Comparison of ENCODE assay signal across 11 cellular contexts in genomic region chr20:49984426-49985153, GRCh38. TPM values are rescaled to one million over a fixed set of nuclear protein-coding genes. Genes with fewer than 3 reads are reported as not detected.
DNase-seq lines count a peak whose midpoint lies in the region; ATAC-seq and TF ChIP-seq lines count a peak whose summit lies in the region.
"Had no signal": no experiment of that assay in that cellular context is flagged by ENCODE, and none has a peak within 500 bp of the region (broad histone marks: within the 10 kb centered on the region; RNA-seq: fewer than 3 reads in every experiment).

No MANE protein-coding gene starts in this region.

- TF ChIP-seq POLR2A in transverse colon (IDR thresholded peaks at IDR 0.05): no peak

- H3K27ac ChIP-seq in mesenchymal stem cell (ENCODE audit: low read length, poor library complexity, severe bottlenecking): no peak overlapping the region
- H3K27ac ChIP-seq in transverse colon: peak overlapping the region; percentile 57 to 70 (median 60)
- no peak overlapping the region for H3K27ac ChIP-seq in colonic mucosa

- TF ChIP-seq CTCF in cardiac fibroblast (IDR thresholded peaks at IDR 0.05; ENCODE audit: low read depth, low read length): no peak
- TF ChIP-seq CTCF in transverse colon (IDR thresholded peaks at IDR 0.05): no peak
- TF ChIP-seq CTCF in colonic mucosa (IDR thresholded peaks at IDR 0.05): no peak

- H3K23ac ChIP-seq in mesenchymal stem cell (ENCODE audit: low read length in 2 of 2): peak overlapping the region in 1 of 2 experiments; percentile 46

- DNase-seq in activated CD4-positive, alpha-beta T cell treated with anti-CD3 and anti-CD28 coated beads, Interleukin-2, amount 10 ng/mL, durations not matched to agents 24 days and 14 days: peak; percentile 58
- no peak for DNase-seq in activated CD4-positive, alpha-beta T cell treated with anti-CD3 and anti-CD28 coated beads for 36 hours
- DNase-seq in cardiac fibroblast (ENCODE audit: low read depth in 2 of 2): no peak
- DNase-seq in mesenchymal stem cell: no peak
- no peak for DNase-seq in transverse colon
- DNase-seq in colonic mucosa: no peak
- DNase-seq in stimulated activated naive CD8-positive, alpha-beta T cell treated with anti-CD3 and anti-CD28 coated beads, Interleukin-15, Interleukin-2, amounts not matched to agents 100 U/mL and 50 U/mL, for 24 hours: no peak
- DNase-seq: activated CD4-positive, CD25-positive, alpha-beta regulatory T cell; activated naive CD4-positive, alpha-beta T cell; naive thymus-derived CD4-positive, alpha-beta T cell had no signal

- no peak overlapping the region for H2AFZ ChIP-seq in mesenchymal stem cell (ENCODE audit: low read depth, low read length)

- H4K91ac ChIP-seq in mesenchymal stem cell (ENCODE audit: low read length): no peak overlapping the region

- peaks cover 0 to 21% of the 10 kb centered on the region in 2 experiments for H3K36me3 ChIP-seq in mesenchymal stem cell (ENCODE audit: control insufficient read depth in 1 of 2, insufficient read depth in 2 of 2, low read depth in 1 of 2, low read length in 2 of 2)
- H3K36me3 ChIP-seq in transverse colon: no peaks in the 10 kb centered on the region
- H3K36me3 ChIP-seq in colonic mucosa: no peaks in the 10 kb centered on the region

- H3K79me1 ChIP-seq in mesenchymal stem cell (replicated peaks; ENCODE audit: low read length, poor library complexity, severe bottlenecking): peaks cover 13% of the 10 kb centered on the region

- in situ Hi-C loops in transverse colon (cut with MboI; ENCODE audit: low pct_ligation_motif_present in 1 of 4, low pct_unique_long_range_greater_than_20kb in 1 of 4, low sequenced_read_pairs in 3 of 4): loop anchor here in 3 of 4 donors (5.0 kb wide), 1 partner anchor 88 kb away; no protein-coding TSS in a partner anchor

- peaks cover 60% of the 10 kb centered on the region for H3K4me1 ChIP-seq in mesenchymal stem cell (ENCODE audit: control insufficient read depth, insufficient read depth, low read depth, low read length)
- H3K4me1 ChIP-seq in transverse colon: peaks cover 13 to 55% (median 23%) of the 10 kb centered on the region in 4 donors
- H3K4me1 ChIP-seq in colonic mucosa: peaks cover 7% of the 10 kb centered on the region

- H2BK5ac ChIP-seq in mesenchymal stem cell (ENCODE audit: low read depth, low read length, poor library complexity, severe bottlenecking): no peak overlapping the region

- H2BK120ac ChIP-seq in mesenchymal stem cell (ENCODE audit: low read depth, low read length): no peak overlapping the region

- ATAC-seq in activated CD4-positive, alpha-beta T cell treated with anti-CD3 and anti-CD28 coated beads for 36 hours: no peak
- ATAC-seq in HG02571 (IDR thresholded peaks at IDR 0.05; ENCODE audit: unreplicated experiment): no peak
- ATAC-seq in stimulated activated naive CD8-positive, alpha-beta T cell treated with anti-CD3 and anti-CD28 coated beads, Interleukin-15, Interleukin-2, amounts not matched to agents 100 U/mL and 50 U/mL, for 24 hours: no peak
- ATAC-seq: naive thymus-derived CD4-positive, alpha-beta T cell had no signal

- H4K8ac ChIP-seq in mesenchymal stem cell (ENCODE audit: low read length): peak overlapping the region; percentile 19

- no peak overlapping the region for H3K27ac Mint-ChIP-seq in activated CD4-positive, alpha-beta T cell treated with anti-CD3 and anti-CD28 coated beads, Interleukin-2, amount 10 ng/mL, durations not matched to agents 24 days and 14 days
- H3K27ac Mint-ChIP-seq in activated CD4-positive, alpha-beta T cell treated with anti-CD3 and anti-CD28 coated beads for 36 hours: no peak overlapping the region

- no peak overlapping the region for H3K14ac ChIP-seq in mesenchymal stem cell (ENCODE audit: low read length in 2 of 2)

- WGBS in mesenchymal stem cell: 25% methylated on average over 10 of the region's 13 CpGs
- 49 to 71% methylated on average over 6 to 13 of the region's 13 CpGs for WGBS in transverse colon (ENCODE audit: low coverage in 1 of 2), 2 donors

- peak overlapping the region; percentile 1 to 37 for H3K4ac ChIP-seq in mesenchymal stem cell (ENCODE audit: low read depth in 1 of 2, low read length in 2 of 2)

- H3K27me3 Mint-ChIP-seq in activated CD4-positive, alpha-beta T cell treated with anti-CD3 and anti-CD28 coated beads, Interleukin-2, amount 10 ng/mL, durations not matched to agents 24 days and 14 days: peaks cover 27% of the 10 kb centered on the region
- H3K27me3 Mint-ChIP-seq in activated CD4-positive, alpha-beta T cell treated with anti-CD3 and anti-CD28 coated beads for 36 hours: peaks cover 7% of the 10 kb centered on the region

- peaks cover 21% of the 10 kb centered on the region for H3K4me1 Mint-ChIP-seq in activated CD4-positive, alpha-beta T cell treated with anti-CD3 and anti-CD28 coated beads, Interleukin-2, amount 10 ng/mL, durations not matched to agents 24 days and 14 days
- peaks cover 15% of the 10 kb centered on the region for H3K4me1 Mint-ChIP-seq in activated CD4-positive, alpha-beta T cell treated with anti-CD3 and anti-CD28 coated beads for 36 hours

- H3K4me3 ChIP-seq in cardiac fibroblast (replicated peaks in 1 of 2; ENCODE audit: low read depth in 2 of 2, low read length in 2 of 2) (peak overlapping the region; percentile 90 to 97), mesenchymal stem cell (ENCODE audit: insufficient read depth in 1 of 2, low read depth in 1 of 2, low read length in 2 of 2) (peak overlapping the region in 1 of 2 experiments; percentile 85), transverse colon (peak overlapping the region in 2 of 4 donors; percentile 35 to 53), colonic mucosa (no peak overlapping the region)

- no peak overlapping the region for H2BK12ac ChIP-seq in mesenchymal stem cell (ENCODE audit: low read length in 2 of 2)

- intact Hi-C loops in activated CD4-positive, alpha-beta T cell treated with anti-CD3 and anti-CD28 coated beads, Interleukin-2, amount 10 ng/mL, durations not matched to agents 24 days and 14 days (cut with micrococcal nuclease): loop anchor here (5.0 kb wide), 3 partner anchors 103 to 748 kb away; partner anchors contain the start of gene PARD6B
- intact Hi-C loops in activated CD4-positive, alpha-beta T cell treated with anti-CD3 and anti-CD28 coated beads for 36 hours (cut with DNase I, micrococcal nuclease): loop anchor here (5.0 to 10.0 kb wide), 2 partner anchors 478 to 480 kb away; no protein-coding TSS in a partner anchor
- intact Hi-C loops in transverse colon (cut with DNase I; ENCODE audit: low total_unique reads) (no loop called here), colonic mucosa (cut with DNase I) (loop anchor here (5.0 kb wide), 1 partner anchor 193 kb away; no protein-coding TSS in a partner anchor)

- TF ChIP-seq EP300 in transverse colon (IDR thresholded peaks at IDR 0.05; ENCODE audit: low read depth): no peak

- H3K9me3 ChIP-seq in mesenchymal stem cell (ENCODE audit: control insufficient read depth, low read length): no peaks in the 10 kb centered on the region
- no peaks in the 10 kb centered on the region for H3K9me3 ChIP-seq in transverse colon
- H3K9me3 ChIP-seq in colonic mucosa: no peaks in the 10 kb centered on the region

- H2BK15ac ChIP-seq in mesenchymal stem cell (ENCODE audit: low read depth, poor library complexity, severe bottlenecking): no peak overlapping the region

- H2AK5ac ChIP-seq in mesenchymal stem cell (ENCODE audit: low read length, severe bottlenecking): no peak overlapping the region

- H3K9ac ChIP-seq in mesenchymal stem cell (ENCODE audit: low read length): peak overlapping the region; percentile 87
- peak overlapping the region in 1 of 2 donors; percentile 40 for H3K9ac ChIP-seq in colonic mucosa (ENCODE audit: low read depth in 2 of 2, low read length in 2 of 2)

- CTCF ChIA-PET in activated CD4-positive, alpha-beta T cell treated with anti-CD3 and anti-CD28 coated beads for 36 hours (lab: Charles Lee): interaction anchor here (0.7 to 1.2 kb wide), 6 partner anchors 31 to 228 kb away, joined by 3 to 7 read pairs (median 3); no protein-coding TSS in a partner anchor

- H3K36me3 Mint-ChIP-seq in activated CD4-positive, alpha-beta T cell treated with anti-CD3 and anti-CD28 coated beads, Interleukin-2, amount 10 ng/mL, durations not matched to agents 24 days and 14 days (ENCODE audit: low read depth): no peaks in the 10 kb centered on the region
- no peaks in the 10 kb centered on the region for H3K36me3 Mint-ChIP-seq in activated CD4-positive, alpha-beta T cell treated with anti-CD3 and anti-CD28 coated beads for 36 hours (ENCODE audit: low read depth)
- H3K36me3 Mint-ChIP-seq: naive thymus-derived CD4-positive, alpha-beta T cell had no signal

- H3K4me3 Mint-ChIP-seq in activated CD4-positive, alpha-beta T cell treated with anti-CD3 and anti-CD28 coated beads, Interleukin-2, amount 10 ng/mL, durations not matched to agents 24 days and 14 days: no peak overlapping the region
- H3K4me3 Mint-ChIP-seq in activated CD4-positive, alpha-beta T cell treated with anti-CD3 and anti-CD28 coated beads for 36 hours: no peak overlapping the region

- H3K27me3 ChIP-seq in mesenchymal stem cell (ENCODE audit: control insufficient read depth in 1 of 2, insufficient read depth in 1 of 2, low read length in 2 of 2) (peaks cover 0 to 5% of the 10 kb centered on the region in 2 experiments), transverse colon (peaks cover 11% of the 10 kb centered on the region), colonic mucosa (no peaks in the 10 kb centered on the region)

- POLR2A ChIA-PET in activated CD4-positive, alpha-beta T cell treated with anti-CD3 and anti-CD28 coated beads for 36 hours (lab: Charles Lee): no interaction called here

- H3K18ac ChIP-seq in mesenchymal stem cell (ENCODE audit: low read depth in 1 of 2, low read length in 2 of 2): peak overlapping the region in 1 of 2 experiments; percentile 51

- H3K9me3 Mint-ChIP-seq in activated CD4-positive, alpha-beta T cell treated with anti-CD3 and anti-CD28 coated beads, Interleukin-2, amount 10 ng/mL, durations not matched to agents 24 days and 14 days: no peaks in the 10 kb centered on the region
- H3K9me3 Mint-ChIP-seq in activated CD4-positive, alpha-beta T cell treated with anti-CD3 and anti-CD28 coated beads for 36 hours (ENCODE audit: low read depth): no peaks in the 10 kb centered on the region
- H3K9me3 Mint-ChIP-seq: naive thymus-derived CD4-positive, alpha-beta T cell had no signal

- peak overlapping the region; percentile 80 for H3K4me2 ChIP-seq in mesenchymal stem cell (ENCODE audit: low read length, poor library complexity, severe bottlenecking)

RNA-seq across cellular contexts. Expression of gene SNAI1, which starts 1.8 kb away (rescaled TPM):
- total RNA-seq in activated CD4-positive, alpha-beta T cell treated with anti-CD3 and anti-CD28 coated beads, Interleukin-2, amount 10 ng/mL, durations not matched to agents 24 days and 14 days: 1.6 and 2.3 TPM in 2 replicates
- total RNA-seq in activated CD4-positive, alpha-beta T cell treated with anti-CD3 and anti-CD28 coated beads for 36 hours: under 1 TPM; 0.25 to 0.34 TPM
- 36.2 TPM for polyA plus RNA-seq in mesenchymal stem cell (2013, experiment 1 of 2)
- polyA plus RNA-seq in mesenchymal stem cell (2013, experiment 2 of 2): 36.0 TPM
- total RNA-seq in transverse colon: under 1 TPM in 3 of 4 donors, not detected in 1; 0.32 to 0.41 (median 0.40) TPM
- 1 to 10 TPM in 1 of 2 donors, under 1 TPM in 1; 0.59 to 4.5 TPM for total RNA-seq in colonic mucosa

RNA-seq across cellular contexts. Expression of gene RNF114, which starts 48.4 kb away (rescaled TPM):
- total RNA-seq in activated CD4-positive, alpha-beta T cell treated with anti-CD3 and anti-CD28 coated beads, Interleukin-2, amount 10 ng/mL, durations not matched to agents 24 days and 14 days: 60.1 and 69.3 TPM in 2 replicates
- total RNA-seq in activated CD4-positive, alpha-beta T cell treated with anti-CD3 and anti-CD28 coated beads for 36 hours: 10 to 100 TPM; 47.5 to 66.6 TPM
- 37.3 TPM for polyA plus RNA-seq in mesenchymal stem cell (2013, experiment 1 of 2)
- polyA plus RNA-seq in mesenchymal stem cell (2013, experiment 2 of 2): 35.5 TPM
- total RNA-seq in transverse colon (100 to 1,000 TPM; 108 to 271 (median 217) TPM), colonic mucosa (100 to 1,000 TPM; 101 to 109 TPM)

Comparison
In these comparisons a context has a peak if more than half of its experiments do, and no peak if none do; other contexts are left out.
1. H3K27ac ChIP-seq: peak in transverse colon (4 of 4); none in mesenchymal stem cell (single experiment) and colonic mucosa (single experiment).